Comparison of ENCODE assay signal across 19 cellular contexts in genomic region chr3:115832265-115832664, GRCh38.
"Had no signal": no experiment of that assay in that cellular context is flagged by ENCODE, and none has a peak within 500 bp of the region (broad histone marks: within the 10 kb centered on the region; RNA-seq: fewer than 3 reads in every experiment).

No MANE protein-coding gene starts in this region.

- H3K9me3 ChIP-seq: esophagus squamous epithelium, neutrophil, tibial artery, uterus had no signal

- H3K27ac ChIP-seq: esophagus squamous epithelium, neutrophil, parathyroid adenoma, tibial artery, uterus had no signal

- ATAC-seq: activated CD8-positive, alpha-beta memory T cell treated with anti-CD3 and anti-CD28 coated beads, Interleukin-2, amount 10 ng/mL, durations not matched to agents 7 days and 5 days; activated T-helper 17 cell treated with anti-CD3 and anti-CD28 coated beads, Interleukin-2, amount 50 U/mL, for 72 hours; effector memory CD8-positive, alpha-beta T cell; naive thymus-derived CD8-positive, alpha-beta T cell; stimulated activated naive CD8-positive, alpha-beta T cell treated with anti-CD3 and anti-CD28 coated beads, Interleukin-15, Interleukin-2, amounts not matched to agents 100 U/mL and 50 U/mL, for 24 hours had no signal

- H3K27me3 ChIP-seq: esophagus squamous epithelium, neutrophil, tibial artery, uterus had no signal

- DNase-seq: activated B cell treated with CpG ODN at 0.5 μM for 24 hours; activated CD4-positive, alpha-beta memory T cell treated with anti-CD3 and anti-CD28 coated beads, Interleukin-2, amount 10 ng/mL, durations not matched to agents 7 days and 5 days; activated CD4-positive, alpha-beta T cell treated with anti-CD3 and anti-CD28 coated beads for 4 hours; activated CD8-positive, alpha-beta memory T cell treated with anti-CD3 and anti-CD28 coated beads, Interleukin-2, amount 10 ng/mL, durations not matched to agents 7 days and 5 days; activated naive CD4-positive, alpha-beta T cell; activated naive CD8-positive, alpha-beta T cell treated with anti-CD3 and anti-CD28 coated beads, Interleukin-2, amount 10 ng/mL, durations not matched to agents 7 days and 5 days; activated T-cell treated with anti-CD3 and anti-CD28 coated beads, Interleukin-2, amount 50 U/mL, for 1 hour; amygdala; effector memory CD8-positive, alpha-beta T cell; esophagus squamous epithelium; mesendoderm; naive thymus-derived CD8-positive, alpha-beta T cell; stimulated activated naive CD8-positive, alpha-beta T cell treated with anti-CD3 and anti-CD28 coated beads, Interleukin-15, Interleukin-2, amounts not matched to agents 100 U/mL and 50 U/mL, for 24 hours; substantia nigra; tibial artery; uterus had no signal

- H3K36me3 ChIP-seq: esophagus squamous epithelium, neutrophil, tibial artery, uterus had no signal

- H3K4me3 ChIP-seq: esophagus squamous epithelium, tibial artery, uterus had no signal

- H3K4me1 ChIP-seq: parathyroid adenoma, tibial artery, uterus had no signal
